Comparison of ENCODE assay signal across 1 cellular context in the genomic region with DNA sequence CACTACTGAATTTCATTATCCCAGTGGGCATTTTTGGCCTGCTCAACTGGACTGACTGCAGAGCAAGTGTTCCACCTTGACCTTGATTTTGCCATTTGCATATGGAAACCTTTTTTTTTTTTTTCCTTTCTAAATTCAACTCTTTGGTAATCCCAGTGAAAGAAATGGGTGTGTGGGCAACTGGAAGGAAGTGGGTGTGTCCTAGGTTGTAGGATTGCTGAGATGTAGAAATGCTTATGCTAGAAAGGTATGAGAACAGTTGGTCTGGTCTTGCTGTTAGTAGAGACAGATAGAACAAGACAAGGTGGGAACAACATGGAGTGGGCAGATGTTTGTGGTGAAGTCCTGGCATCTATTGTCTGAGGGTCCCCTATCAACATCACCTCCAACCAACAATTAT.
TF ChIP-seq lines count a peak whose summit lies in the region.

No MANE protein-coding gene starts in this region.

TF ChIP-seq in HepG2, 621 proteins besides CTCF, POLR2A, EP300 and RAD21:
- no peak for TF ChIP-seq RFXANK (CRISPR knock-in tag; IDR thresholded peaks at IDR 0.05)
- no peak for TF ChIP-seq ZNF24 (IDR thresholded peaks at IDR 0.05)
- TF ChIP-seq ZUFSP (CRISPR knock-in tag; IDR thresholded peaks at IDR 0.05; ENCODE audit: borderline replicate concordance) = no peak
- no peak for TF ChIP-seq PTBP1 (IDR thresholded peaks at IDR 0.05; ENCODE audit: low read depth, low read length, poor library complexity, severe bottlenecking)
